30 cellular contexts compared by ENCODE assay signal in genomic region chr6:29831776-29832175, GRCh38. TPM values are rescaled to one million over a fixed set of nuclear protein-coding genes. Genes with fewer than 3 reads are reported as not detected.
"Had no signal": no experiment of that assay in that cellular context is flagged by ENCODE, and none has a peak within 500 bp of the region (broad histone marks: within the 10 kb centered on the region; RNA-seq: fewer than 3 reads in every experiment).

No MANE protein-coding gene starts in this region.

- H3K9ac ChIP-seq: parathyroid adenoma had no signal

- H3K4me1 ChIP-seq: parathyroid adenoma had no signal

- H2AFZ ChIP-seq: parathyroid adenoma had no signal

- H3K79me2 ChIP-seq: parathyroid adenoma had no signal

- H3K4me3 ChIP-seq: dorsolateral prefrontal cortex, heart right ventricle, lower lobe of right lung, right atrium auricular region, smooth muscle cell, thoracic aorta, tibial nerve, upper lobe of left lung, uterus had no signal

- H3K4me2 ChIP-seq: smooth muscle cell had no signal

- H3K27ac ChIP-seq: dorsolateral prefrontal cortex, heart right ventricle, lower lobe of right lung, neutrophil, parathyroid adenoma, right atrium auricular region, thoracic aorta, tibial nerve, upper lobe of left lung, uterus had no signal

- H3K36me3 ChIP-seq: heart right ventricle, lower lobe of right lung, neutrophil, right atrium auricular region, thoracic aorta, tibial nerve, upper lobe of left lung, uterus had no signal

- DNase-seq: dorsolateral prefrontal cortex; effector CD4-positive, alpha-beta T cell; foreskin melanocyte; glutamatergic neuron; heart right ventricle; hypothalamus; immature natural killer cell; islet precursor cell; kidney glomerular epithelial cell; left ventricle myocardium superior; lower lobe of right lung; natural killer cell; stimulated activated CD4-positive, alpha-beta T cell treated with anti-CD3 and anti-CD28 coated beads, Interleukin-12 subunit alpha, Interleukin-12 subunit beta, amount 100 ng/mL, for 4 hours; stimulated activated CD4-positive, alpha-beta T cell treated with anti-CD3 and anti-CD28 coated beads, Interleukin-2, amount 100 ng/mL, for 24 hours; stimulated activated CD4-positive, alpha-beta T cell treated with anti-CD3 and anti-CD28 coated beads, Interleukin-4, amount 100 ng/mL, for 4 hours; stimulated activated naive CD8-positive, alpha-beta T cell treated with anti-CD3 and anti-CD28 coated beads, Interleukin-15, Interleukin-2, amounts not matched to agents 100 U/mL and 50 U/mL, for 24 hours; substantia nigra; upper lobe of left lung; uterus had no signal

- H3K9me3 ChIP-seq: heart right ventricle, lower lobe of right lung, neutrophil, right atrium auricular region, thoracic aorta, tibial nerve, upper lobe of left lung, uterus had no signal

- ATAC-seq: heart right ventricle; left ventricle myocardium superior; lower lobe of right lung; natural killer cell; sciatic nerve; stimulated activated memory B cell treated with anti-CD40 and anti-IgM and Interleukin-4, amounts not matched to agents 10 μg/mL and 1 μg/mL and 100 μg/mL, for 72 hours; stimulated activated naive CD8-positive, alpha-beta T cell treated with anti-CD3 and anti-CD28 coated beads, Interleukin-15, Interleukin-2, amounts not matched to agents 100 U/mL and 50 U/mL, for 24 hours had no signal

RNA-seq across cellular contexts. Expression of gene HLA-G, which starts 4.2 kb away (rescaled TPM):
- total RNA-seq: cerebellum, left ventricle myocardium superior, mesenteric fat pad, osteoblast, right atrium auricular region, tibial nerve had no signal
